In genomic region chr9:113513111-113513510, GRCh38 we compare ENCODE assay signal across 1 cellular context.
TF ChIP-seq lines count a peak whose summit lies in the region.

No MANE protein-coding gene starts in this region.

TF ChIP-seq in K562, 482 proteins besides CTCF, POLR2A, EP300 and RAD21 (continued from another document):
- TF ChIP-seq MITF (IDR thresholded peaks at IDR 0.05) (no peak), ZFP30 (CRISPR knock-in tag; IDR thresholded peaks at IDR 0.05; ENCODE audit: borderline replicate concordance) (no peak)
TF ChIP-seq in K562: peak in this region for 1.
